In genomic region chr14:75437201-75438143, GRCh38 we compare ENCODE assay signal across 1 cellular context.
TF ChIP-seq lines count a peak whose summit lies in the region.

No MANE protein-coding gene starts in this region.

TF ChIP-seq in K562, 482 proteins besides CTCF, POLR2A, EP300 and RAD21 (continued from another document):
- TF ChIP-seq, protein P1, sequence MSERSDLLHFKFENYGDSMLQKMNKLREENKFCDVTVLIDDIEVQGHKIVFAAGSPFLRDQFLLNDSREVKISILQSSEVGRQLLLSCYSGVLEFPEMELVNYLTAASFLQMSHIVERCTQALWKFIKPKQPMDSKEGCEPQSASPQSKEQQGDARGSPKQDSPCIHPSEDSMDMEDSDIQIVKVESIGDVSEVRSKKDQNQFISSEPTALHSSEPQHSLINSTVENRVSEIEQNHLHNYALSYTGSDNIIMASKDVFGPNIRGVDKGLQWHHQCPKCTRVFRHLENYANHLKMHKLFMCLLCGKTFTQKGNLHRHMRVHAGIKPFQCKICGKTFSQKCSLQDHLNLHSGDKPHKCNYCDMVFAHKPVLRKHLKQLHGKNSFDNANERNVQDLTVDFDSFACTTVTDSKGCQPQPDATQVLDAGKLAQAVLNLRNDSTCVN (CRISPR knock-in tag; IDR thresholded peaks at IDR 0.05) = no peak
- no peak for TF ChIP-seq C11orf30 (IDR thresholded peaks at IDR 0.05; ENCODE audit: low read depth)
